In the genomic region with DNA sequence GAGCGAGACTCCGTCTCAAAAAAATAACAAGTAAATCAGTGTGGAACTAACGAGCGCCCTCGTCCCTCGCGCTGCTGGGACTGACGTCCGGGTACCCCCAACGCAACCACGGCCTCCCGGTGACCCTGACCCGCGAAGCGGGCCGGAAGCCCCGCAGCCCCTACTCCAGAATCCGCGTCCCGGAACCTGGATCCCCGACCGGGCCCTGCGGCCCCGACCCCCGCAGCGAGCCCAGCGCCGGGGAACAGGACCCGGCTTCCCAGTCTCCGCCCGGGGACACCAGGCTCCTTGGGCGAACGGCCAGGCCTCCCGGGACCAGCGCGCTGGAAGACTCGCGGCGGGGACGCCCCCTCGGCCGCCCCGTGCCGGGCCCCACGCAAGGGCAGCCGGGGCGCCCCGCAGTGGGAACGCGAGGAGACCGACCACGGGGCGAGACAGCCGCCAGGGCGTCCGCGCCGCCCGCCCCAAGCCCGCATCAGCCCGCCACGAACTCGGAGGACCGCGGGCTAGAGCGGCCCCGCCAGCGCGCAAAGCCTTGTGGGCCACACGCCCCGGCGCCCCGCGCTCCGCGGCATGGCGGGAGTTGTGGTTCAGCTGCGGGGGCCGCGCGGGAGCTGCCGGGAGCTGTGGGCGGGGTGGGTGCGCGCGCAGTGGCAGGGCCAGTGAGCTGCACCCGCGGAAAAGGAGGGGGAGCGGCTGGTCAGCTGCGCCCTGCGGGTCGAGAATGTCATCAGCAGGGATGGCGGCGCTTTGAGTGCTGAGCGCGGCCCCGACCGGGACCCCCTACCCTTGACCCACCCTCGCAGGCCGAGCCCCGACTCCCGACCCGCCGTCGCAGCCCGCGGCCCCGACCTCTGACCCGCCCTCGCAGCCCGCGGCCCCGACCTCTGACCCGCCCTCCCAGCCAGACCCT, we compare ENCODE assay signal across 8 cellular contexts. TPM values are rescaled to one million over a fixed set of nuclear protein-coding genes. Genes with fewer than 3 reads are reported as not detected.
DNase-seq lines count a peak whose midpoint lies in the region; ATAC-seq and TF ChIP-seq lines count a peak whose summit lies in the region.

No MANE protein-coding gene starts in this region.

- peak; percentile 86 for ATAC-seq in thoracic aorta (ENCODE audit: insufficient number of reproducible peaks, low FRiP score, low read depth)

- peaks cover 3% of the 10 kb centered on the region for H3K27me3 Mint-ChIP-seq in activated naive CD4-positive, alpha-beta T cell treated with anti-CD3 and anti-CD28 coated beads, Interleukin-2, amount 50 U/mL, for 24 hours
- peaks cover 35% of the 10 kb centered on the region for H3K27me3 Mint-ChIP-seq in glutamatergic neuron (ENCODE audit: unreplicated experiment)
- peaks cover 12% of the 10 kb centered on the region for H3K27me3 Mint-ChIP-seq in osteocyte (ENCODE audit: unreplicated experiment)

- no peaks in the 10 kb centered on the region for H3K9me3 Mint-ChIP-seq in activated naive CD4-positive, alpha-beta T cell treated with anti-CD3 and anti-CD28 coated beads, Interleukin-2, amount 50 U/mL, for 24 hours
- H3K9me3 Mint-ChIP-seq in glutamatergic neuron (ENCODE audit: unreplicated experiment) (peaks cover 26% of the 10 kb centered on the region), osteocyte (ENCODE audit: unreplicated experiment) (no peaks in the 10 kb centered on the region)

- in situ Hi-C loops in G401 (cut with HindIII; ENCODE audit: low sequenced_read_pairs): no loop called here

- H3K9ac ChIP-seq in SK-N-MC (ENCODE audit: insufficient read length): peak overlapping the region; percentile 98

- H3K36me3 ChIP-seq in SK-N-MC (ENCODE audit: insufficient read depth, low read length): no peaks in the 10 kb centered on the region
- no peaks in the 10 kb centered on the region for H3K36me3 ChIP-seq in thoracic aorta

- no peaks in the 10 kb centered on the region for H3K27me3 ChIP-seq in thoracic aorta (replicated peaks; ENCODE audit: insufficient read depth)

- TF ChIP-seq CTCF in HFF-Myc (IDR thresholded peaks at IDR 0.05; ENCODE audit: low read depth, low read length, missing control alignments) (no peak), glutamatergic neuron (IDR thresholded peaks at IDR 0.05; ENCODE audit: partially characterized antibody, unreplicated experiment) (no peak), osteocyte (IDR thresholded peaks at IDR 0.05) (no peak), thoracic aorta (IDR thresholded peaks at IDR 0.05) (no peak)

- H3K27ac Mint-ChIP-seq in activated naive CD4-positive, alpha-beta T cell treated with anti-CD3 and anti-CD28 coated beads, Interleukin-2, amount 50 U/mL, for 24 hours: peak overlapping the region; percentile 88
- H3K27ac Mint-ChIP-seq in glutamatergic neuron (ENCODE audit: unreplicated experiment) (peak overlapping the region; percentile 92), osteocyte (ENCODE audit: unreplicated experiment) (peak overlapping the region; percentile 74)

- H3K27ac ChIP-seq in SK-N-MC: peak overlapping the region; percentile 90
- H3K27ac ChIP-seq in thoracic aorta: peak overlapping the region; percentile 69 to 92

- no peaks in the 10 kb centered on the region for H3K36me3 Mint-ChIP-seq in activated naive CD4-positive, alpha-beta T cell treated with anti-CD3 and anti-CD28 coated beads, Interleukin-2, amount 50 U/mL, for 24 hours
- no peaks in the 10 kb centered on the region for H3K36me3 Mint-ChIP-seq in glutamatergic neuron (ENCODE audit: unreplicated experiment)
- no peaks in the 10 kb centered on the region for H3K36me3 Mint-ChIP-seq in osteocyte (ENCODE audit: unreplicated experiment)

- H3K4me3 Mint-ChIP-seq in activated naive CD4-positive, alpha-beta T cell treated with anti-CD3 and anti-CD28 coated beads, Interleukin-2, amount 50 U/mL, for 24 hours: peak overlapping the region; percentile 86
- H3K4me3 Mint-ChIP-seq in glutamatergic neuron (ENCODE audit: unreplicated experiment): peak overlapping the region; percentile 66
- peak overlapping the region; percentile 80 for H3K4me3 Mint-ChIP-seq in osteocyte (ENCODE audit: unreplicated experiment)

- peak overlapping the region; percentile 74 for H3K4me3 ChIP-seq in HFF-Myc (replicated peaks; ENCODE audit: low read depth, low read length)
- peak overlapping the region; percentile 93 for H3K4me3 ChIP-seq in SK-N-MC
- H3K4me3 ChIP-seq in thoracic aorta: peak overlapping the region; percentile 91

- H3K4me1 Mint-ChIP-seq in activated naive CD4-positive, alpha-beta T cell treated with anti-CD3 and anti-CD28 coated beads, Interleukin-2, amount 50 U/mL, for 24 hours: peaks cover 2% of the 10 kb centered on the region
- peaks cover 23% of the 10 kb centered on the region for H3K4me1 Mint-ChIP-seq in glutamatergic neuron (ENCODE audit: low read depth, unreplicated experiment)
- H3K4me1 Mint-ChIP-seq in osteocyte (ENCODE audit: unreplicated experiment): peaks cover 26% of the 10 kb centered on the region

- peaks cover 0 to 8% of the 10 kb centered on the region in 2 donors for H3K4me1 ChIP-seq in thoracic aorta (ENCODE audit: control insufficient read depth in 1 of 2, low read depth in 2 of 2)

- H3K9me3 ChIP-seq in SK-N-MC (ENCODE audit: low read depth, low read length) (no peaks in the 10 kb centered on the region), thoracic aorta (no peaks in the 10 kb centered on the region)

- peak; percentile 88 for DNase-seq in G401 (ENCODE audit: low spot score)
- peak; percentile 63 for DNase-seq in HFF-Myc (ENCODE audit: extremely low read depth, low read depth)
- peak; percentile 75 for DNase-seq in NCI-H1048 (lab: John Stamatoyannopoulos, UW)
- DNase-seq in SK-N-MC (ENCODE audit: low read depth, low spot score): no peak
- peak; percentile 99 for DNase-seq in glutamatergic neuron
- peak; percentile 98 for DNase-seq in osteocyte (ENCODE audit: extremely low spot score, unreplicated experiment)
- DNase-seq in thoracic aorta (ENCODE audit: low spot score): peak; percentile 73

RNA-seq across cellular contexts. Expression of gene MADCAM1, which starts 7.5 kb away (rescaled TPM):
- 0.14 TPM in 1 of 2 replicates, not detected in the other for total RNA-seq in G401 (2014; rRNA removed; shearing (Covaris generic))
- total RNA-seq in glutamatergic neuron (ENCODE audit: unreplicated experiment): 1.7 TPM
- total RNA-seq in osteocyte: 1.1 and 1.3 TPM in 2 replicates
- total RNA-seq in thoracic aorta: under 1 TPM in 1 of 2 donors, not detected in 1; 0.92 TPM

RNA-seq across cellular contexts. Expression of gene TPGS1, which starts 18.5 kb away (rescaled TPM):
- 89.0 and 129 TPM in 2 replicates for total RNA-seq in G401 (2014; rRNA removed; shearing (Covaris generic))
- 20.0 TPM for total RNA-seq in glutamatergic neuron (ENCODE audit: unreplicated experiment)
- total RNA-seq in osteocyte: 24.3 and 25.4 TPM in 2 replicates
- total RNA-seq in thoracic aorta: 10 to 100 TPM; 34.1 to 94.1 TPM

RNA-seq across cellular contexts. Expression of gene SHC2, which starts 27.9 kb away (rescaled TPM):
- 12.7 and 14.3 TPM in 2 replicates for total RNA-seq in G401 (2014; rRNA removed; shearing (Covaris generic))
- total RNA-seq in glutamatergic neuron (ENCODE audit: unreplicated experiment) (343 TPM), osteocyte (61.2 and 61.7 TPM in 2 replicates), thoracic aorta (10 to 100 TPM; 17.2 to 18.8 TPM)

RNA-seq across cellular contexts. Expression of gene CDC34, which starts 42.8 kb away (rescaled TPM):
- total RNA-seq in G401 (2014; rRNA removed; shearing (Covaris generic)): 178 and 208 TPM in 2 replicates
- 136 TPM for total RNA-seq in glutamatergic neuron (ENCODE audit: unreplicated experiment)
- 65.3 and 69.0 TPM in 2 replicates for total RNA-seq in osteocyte
- 10 to 100 TPM; 40.2 to 86.2 TPM for total RNA-seq in thoracic aorta

RNA-seq across cellular contexts. Expression of gene GZMM, which starts 55.1 kb away (rescaled TPM):
- total RNA-seq in G401 (2014; rRNA removed; shearing (Covaris generic)): 0.17 and 0.74 TPM in 2 replicates
- total RNA-seq in glutamatergic neuron (ENCODE audit: unreplicated experiment) (0.47 TPM), osteocyte (not detected in 2 replicates), thoracic aorta (under 1 TPM in 1 of 2 donors, not detected in 1; 0.54 TPM)
